8 cellular contexts compared by ENCODE assay signal in the genomic region with DNA sequence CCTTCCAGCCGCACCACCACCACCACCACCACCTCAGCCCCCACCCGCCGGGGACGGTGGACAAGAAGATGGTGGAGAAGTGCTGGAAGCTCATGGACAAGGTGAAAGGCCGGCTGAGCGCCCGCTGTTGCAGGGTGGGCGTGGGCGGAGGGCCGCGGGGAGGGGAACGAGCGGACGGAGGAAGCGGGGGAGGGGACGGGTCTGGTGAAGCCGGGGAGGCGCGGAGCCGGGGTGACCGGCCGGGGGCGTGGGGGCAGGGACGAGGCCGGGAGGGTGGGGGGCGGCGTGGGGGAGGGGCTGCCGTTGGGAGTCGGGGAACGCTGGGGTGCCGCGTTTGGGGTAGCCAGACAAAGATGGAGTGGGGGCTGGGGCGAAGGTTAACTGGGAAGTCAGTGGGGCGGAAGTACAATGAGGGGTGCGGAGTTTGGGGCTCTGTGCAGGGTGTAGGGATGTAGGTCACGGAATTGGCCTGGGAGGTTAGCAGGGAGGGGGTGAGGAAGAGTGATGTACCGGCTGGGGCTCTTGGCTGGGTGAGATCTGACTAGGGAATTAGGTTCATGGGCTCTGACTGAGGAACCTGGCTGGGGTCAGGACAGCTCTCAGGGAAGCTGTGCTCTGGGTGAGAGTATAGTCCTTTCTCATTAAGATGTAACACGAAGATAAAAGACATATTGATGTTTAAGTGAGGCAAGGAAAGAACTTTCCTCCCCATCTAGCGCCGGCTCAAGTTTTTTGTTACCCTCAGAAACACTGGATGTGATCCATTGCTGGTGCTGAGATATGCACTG. TPM values are rescaled to one million over a fixed set of nuclear protein-coding genes. Genes with fewer than 3 reads are reported as not detected.
DNase-seq lines count a peak whose midpoint lies in the region; TF ChIP-seq lines count a peak whose summit lies in the region.

No MANE protein-coding gene starts in this region.

- peak overlapping the region; percentile 77 for H2AFZ ChIP-seq in osteoblast (ENCODE audit: low read length)

- peaks cover 53% of the 10 kb centered on the region for H3K79me2 ChIP-seq in osteoblast (ENCODE audit: insufficient read depth, low read length)

- H3K9me3 ChIP-seq in NT2/D1 (ENCODE audit: insufficient read depth, low read length) (no peaks in the 10 kb centered on the region), osteoblast (ENCODE audit: low read depth, low read length) (no peaks in the 10 kb centered on the region), testis (no peaks in the 10 kb centered on the region)

- no peak for TF ChIP-seq POLR2A in testis (IDR thresholded peaks at IDR 0.05)

- TF ChIP-seq CTCF in GM06990 (IDR thresholded peaks at IDR 0.05; ENCODE audit: insufficient read depth, low read length, poor library complexity, severe bottlenecking) (no peak), HFF-Myc (IDR thresholded peaks at IDR 0.05; ENCODE audit: low read depth, low read length, missing control alignments) (no peak), osteoblast (IDR thresholded peaks at IDR 0.05; ENCODE audit: extremely low read depth, low read depth, low read length) (no peak), testis (IDR thresholded peaks at IDR 0.05) (no peak)

- peak overlapping the region; percentile 84 for H3K4me2 ChIP-seq in osteoblast (ENCODE audit: insufficient read depth, low read length)

- H3K27me3 ChIP-seq in GM06990 (replicated peaks; ENCODE audit: control insufficient read depth, insufficient read depth, low read length) (no peaks in the 10 kb centered on the region), NT2/D1 (ENCODE audit: insufficient read depth, insufficient read length) (no peaks in the 10 kb centered on the region), osteoblast (ENCODE audit: insufficient read depth, low read length) (no peaks in the 10 kb centered on the region), testis (no peaks in the 10 kb centered on the region)

- peak overlapping the region; percentile 87 for H3K9ac ChIP-seq in NT2/D1 (ENCODE audit: insufficient read length, low read depth)

- H3K4me3 ChIP-seq in GM06990 (replicated peaks; ENCODE audit: low read depth, low read length) (peak overlapping the region; percentile 97), HFF-Myc (replicated peaks; ENCODE audit: low read depth, low read length) (peak overlapping the region; percentile 81), NT2/D1 (ENCODE audit: insufficient read length, low read depth) (peak overlapping the region; percentile 71), osteoblast (ENCODE audit: insufficient read depth, low read length) (peak overlapping the region; percentile 97), testis (peak overlapping the region; percentile 90 to 91)

- peak; percentile 36 for DNase-seq in GM06990 (ENCODE audit: extremely low read depth, insufficient read length)
- no peak for DNase-seq in HFF-Myc (ENCODE audit: extremely low read depth, low read depth)
- peak; percentile 13 for DNase-seq in NT2/D1 (ENCODE audit: low read depth, low spot score)
- peak; percentile 36 for DNase-seq in activated gamma-delta T cell (lab: John Stamatoyannopoulos, UW)
- peak; percentile 22 for DNase-seq in globus pallidus (ENCODE audit: low spot score)
- peak; percentile 93 for DNase-seq in osteoblast (ENCODE audit: insufficient read length, low spot score, missing footprints)
- DNase-seq in testis: peak; percentile 66
- no peak for DNase-seq in H4 (ENCODE audit: low spot score)

- WGBS in testis, 2 donors: 1% methylated on average over 27 to 38 of the region's 40 CpGs

- intact Hi-C loops in testis (cut with DNase I; ENCODE audit: low total_unique reads): loop anchor here (5.0 kb wide), 1 partner anchor 116 kb away; no protein-coding TSS in a partner anchor

- H3K36me3 ChIP-seq in GM06990 (ENCODE audit: control insufficient read depth, insufficient read depth, low read length): no peaks in the 10 kb centered on the region; the same call in 1 of the 2 replicates
- no peaks in the 10 kb centered on the region for H3K36me3 ChIP-seq in NT2/D1 (ENCODE audit: insufficient read depth, insufficient read length, low read length)
- H3K36me3 ChIP-seq in osteoblast (ENCODE audit: insufficient read depth, low read length): no peaks in the 10 kb centered on the region
- no peaks in the 10 kb centered on the region for H3K36me3 ChIP-seq in testis (ENCODE audit: low read depth, missing control alignments)

- H3K4me1 ChIP-seq in NT2/D1 (ENCODE audit: insufficient read depth, insufficient read length) (no peaks in the 10 kb centered on the region), osteoblast (ENCODE audit: insufficient read depth, low read length) (peaks cover 14% of the 10 kb centered on the region), testis (no peaks in the 10 kb centered on the region)

- peaks cover 25% of the 10 kb centered on the region for H4K20me1 ChIP-seq in osteoblast (ENCODE audit: insufficient read depth, low read length)

- H3K27ac ChIP-seq in osteoblast (ENCODE audit: low read depth, low read length): peak overlapping the region; percentile 19
- H3K27ac ChIP-seq in testis: peak overlapping the region; percentile 86 to 98

RNA-seq across cellular contexts. Expression of a gene that starts 0.6 kb away (rescaled TPM):
- total RNA-seq in osteoblast: 9.0 and 9.7 TPM in 2 replicates
- total RNA-seq in testis: 10 to 100 TPM; 59.3 to 65.7 TPM
- polyA plus RNA-seq in testis (ENCODE audit: insufficient read depth, low read depth, low replicate concordance): 58.5 TPM
- total RNA-seq in H4 (2014; rRNA removed; shearing (Covaris generic)): 7.3 and 11.0 TPM in 2 replicates

RNA-seq across cellular contexts. Expression of a gene that starts 21.4 kb away (rescaled TPM):
- total RNA-seq in osteoblast: not detected in 2 replicates
- under 1 TPM in 1 of 2 donors, not detected in 1; 0.94 TPM for total RNA-seq in testis
- polyA plus RNA-seq in testis (ENCODE audit: insufficient read depth, low read depth, low replicate concordance): 1.0 TPM
- total RNA-seq in H4 (2014; rRNA removed; shearing (Covaris generic)): not detected in 2 replicates

RNA-seq across cellular contexts. Expression of a gene that starts 38.2 kb away (rescaled TPM):
- total RNA-seq in osteoblast (24.2 and 29.7 TPM in 2 replicates), testis (10 to 100 TPM; 16.2 to 21.4 TPM)
- 9.4 TPM for polyA plus RNA-seq in testis (ENCODE audit: insufficient read depth, low read depth, low replicate concordance)
- total RNA-seq in H4 (2014; rRNA removed; shearing (Covaris generic)): 14.3 and 14.7 TPM in 2 replicates

RNA-seq across cellular contexts. Expression of a gene that starts 57.9 kb away (rescaled TPM):
- total RNA-seq in osteoblast (under 0.01 TPM in 1 of 2 replicates, not detected in the other), testis (1 to 10 TPM; 3.9 to 5.4 TPM)
- 11.2 TPM for polyA plus RNA-seq in testis (ENCODE audit: insufficient read depth, low read depth, low replicate concordance)
- total RNA-seq in H4 (2014; rRNA removed; shearing (Covaris generic)): 0.25 TPM in 1 of 2 replicates, not detected in the other

Comparison
In these comparisons a context has a peak if more than half of its experiments do, and no peak if none do; other contexts are left out.
1. DNase-seq: peak in GM06990 (single experiment), NT2/D1 (single experiment), activated gamma-delta T cell (single experiment), globus pallidus (single experiment), osteoblast (single experiment) and testis (single experiment); none in HFF-Myc (single experiment) and H4 (single experiment).
2. Peak in every context shown above with its lines, with median percentiles within 50 percentile points of each other: H3K4me3 ChIP-seq.